1 cellular context compared by ENCODE assay signal in the genomic region with DNA sequence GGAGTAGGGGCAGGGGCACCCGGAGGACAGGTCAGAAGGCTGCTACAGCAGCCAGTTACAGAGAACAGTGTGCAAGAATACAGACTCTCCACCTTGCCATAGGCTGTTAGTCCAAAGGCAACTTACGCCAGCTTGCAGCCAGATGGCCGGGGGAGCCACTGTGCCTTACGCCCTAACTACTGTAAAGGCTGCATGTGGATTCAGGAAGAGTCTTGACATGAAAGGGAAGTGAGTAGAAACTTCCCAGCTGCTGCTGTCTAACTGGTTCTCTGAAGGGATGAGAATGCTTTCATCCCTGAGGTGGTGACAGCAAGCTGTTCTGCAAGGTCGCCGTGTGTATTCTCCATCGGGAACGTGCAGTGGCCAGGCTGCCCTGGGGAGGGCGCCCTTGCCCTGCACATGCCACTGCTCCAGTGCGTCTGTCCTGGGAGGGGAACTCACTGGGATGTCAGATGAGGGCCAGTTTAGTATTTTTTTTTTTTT.
TF ChIP-seq lines count a peak whose summit lies in the region.

No MANE protein-coding gene starts in this region.

TF ChIP-seq in HepG2, 621 proteins besides CTCF, POLR2A, EP300 and RAD21 (continued from another document):
- TF ChIP-seq, protein P1, sequence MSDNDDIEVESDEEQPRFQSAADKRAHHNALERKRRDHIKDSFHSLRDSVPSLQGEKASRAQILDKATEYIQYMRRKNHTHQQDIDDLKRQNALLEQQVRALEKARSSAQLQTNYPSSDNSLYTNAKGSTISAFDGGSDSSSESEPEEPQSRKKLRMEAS (IDR thresholded peaks at IDR 0.05) = peak; percentile 24; the same call in 1 of the 2 replicates
- no peak for TF ChIP-seq ZNF670 (CRISPR knock-in tag; IDR thresholded peaks at IDR 0.05; ENCODE audit: borderline replicate concordance)
- TF ChIP-seq MYC (CRISPR knock-in tag; IDR thresholded peaks at IDR 0.05; ENCODE audit: borderline replicate concordance) = peak; percentile 44; the same call in 1 of the 2 replicates
- peak; percentile 42; the same call in 1 of the 2 replicates for TF ChIP-seq TARDBP (CRISPR knock-in tag; IDR thresholded peaks at IDR 0.05)
- peak; percentile 42; the same call in 1 of the 2 replicates for TF ChIP-seq TSC22D2 (CRISPR knock-in tag; IDR thresholded peaks at IDR 0.05; ENCODE audit: borderline replicate concordance)
- TF ChIP-seq NR2F2 (IDR thresholded peaks at IDR 0.05; ENCODE audit: borderline replicate concordance, low read depth) = no peak
- no peak for TF ChIP-seq FOXA1 (IDR thresholded peaks at IDR 0.05)
- 0 out of 2 replicates have a peak, but pooled peaks have one; percentile 21 for TF ChIP-seq FOXA1 (CRISPR knock-in tag; IDR thresholded peaks at IDR 0.05)
- TF ChIP-seq, protein P2, sequence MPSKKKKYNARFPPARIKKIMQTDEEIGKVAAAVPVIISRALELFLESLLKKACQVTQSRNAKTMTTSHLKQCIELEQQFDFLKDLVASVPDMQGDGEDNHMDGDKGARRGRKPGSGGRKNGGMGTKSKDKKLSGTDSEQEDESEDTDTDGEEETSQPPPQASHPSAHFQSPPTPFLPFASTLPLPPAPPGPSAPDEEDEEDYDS (CRISPR knock-in tag; IDR thresholded peaks at IDR 0.05) = 0 out of 2 replicates have a peak, but pooled peaks have one; percentile 38
- peak; percentile 96 for TF ChIP-seq ZBTB38 (CRISPR knock-in tag; IDR thresholded peaks at IDR 0.05)
- TF ChIP-seq SCMH1 (CRISPR knock-in tag; IDR thresholded peaks at IDR 0.05; ENCODE audit: borderline replicate concordance) = no peak
- TF ChIP-seq XRCC5 (optimal IDR thresholded peaks at IDR 0.05; ENCODE audit: low read length) = peak; percentile 38
- TF ChIP-seq SAFB2 (CRISPR knock-in tag; IDR thresholded peaks at IDR 0.05; ENCODE audit: borderline replicate concordance, low read depth) = 0 out of 2 replicates have a peak, but pooled peaks have one; percentile 10
- TF ChIP-seq PRPF4 (IDR thresholded peaks at IDR 0.05; ENCODE audit: low read depth, low read length, poor library complexity, severe bottlenecking) = peak; percentile 37
- peak; percentile 17; the same call in 1 of the 2 replicates for TF ChIP-seq ZNF788 (CRISPR knock-in tag; IDR thresholded peaks at IDR 0.05; ENCODE audit: borderline replicate concordance)
